ENCODE assay signal across 11 cellular contexts in genomic region chr4:82842593-82842992, GRCh38. TPM values are rescaled to one million over a fixed set of nuclear protein-coding genes. Genes with fewer than 3 reads are reported as not detected.
DNase-seq lines count a peak whose midpoint lies in the region; ATAC-seq and TF ChIP-seq lines count a peak whose summit lies in the region.
"Had no signal": no experiment of that assay in that cellular context is flagged by ENCODE, and none has a peak within 500 bp of the region (broad histone marks: within the 10 kb centered on the region; RNA-seq: fewer than 3 reads in every experiment).

No MANE protein-coding gene starts in this region.

- no peak for TF ChIP-seq POLR2A in vagina (IDR thresholded peaks at IDR 0.05)

- no peaks in the 10 kb centered on the region for H3K27me3 ChIP-seq in A673 (replicated peaks; ENCODE audit: insufficient read depth, low read depth, low read length, poor library complexity)
- H3K27me3 ChIP-seq in RWPE2 (ENCODE audit: insufficient read depth, poor library complexity, severe bottlenecking), result no peaks in the 10 kb centered on the region
- no peaks in the 10 kb centered on the region for H3K27me3 ChIP-seq in foreskin keratinocyte
- no peaks in the 10 kb centered on the region for H3K27me3 ChIP-seq in vagina

- peak; percentile 44; the same call in 1 of the 3 replicates for ATAC-seq in RWPE2 (ENCODE audit: low read depth)
- ATAC-seq in foreskin keratinocyte, result peak; percentile 46
- no peak for ATAC-seq in GM18519 (IDR thresholded peaks at IDR 0.05; ENCODE audit: low FRiP score, unreplicated experiment)
- ATAC-seq: left lobe of liver had no signal

- no peaks in the 10 kb centered on the region for H3K9me3 Mint-ChIP-seq in activated T-helper 1 cell treated with anti-CD3 and anti-CD28 coated beads, Interleukin-12 subunit alpha, Interleukin-12 subunit beta, Interleukin-2, Interleukin-4 antibody, amounts not matched to agents 30 ng/mL and 10 ng/mL and 1 ng/mL, durations not matched to agents 14 hours and 24 hours and 36 hours
- peaks cover 1% of the 10 kb centered on the region for H3K9me3 Mint-ChIP-seq in glutamatergic neuron (ENCODE audit: unreplicated experiment)

- H3K36me3 Mint-ChIP-seq in activated T-helper 1 cell treated with anti-CD3 and anti-CD28 coated beads, Interleukin-12 subunit alpha, Interleukin-12 subunit beta, Interleukin-2, Interleukin-4 antibody, amounts not matched to agents 30 ng/mL and 10 ng/mL and 1 ng/mL, durations not matched to agents 14 hours and 24 hours and 36 hours (ENCODE audit: low read depth), result peaks cover 41% of the 10 kb centered on the region
- H3K36me3 Mint-ChIP-seq in glutamatergic neuron (ENCODE audit: unreplicated experiment), result no peaks in the 10 kb centered on the region

- POLR2A ChIA-PET in A673 (lab: Charles Lee; ENCODE audit: low non-redundant PET), result no interaction called here

- TF ChIP-seq CTCF in A673 (conservative IDR thresholded peaks at IDR 0.05; ENCODE audit: low read depth, low read length) (peak; percentile 32; the same call in 1 of the 2 replicates), GM10266 (IDR thresholded peaks at IDR 0.05; ENCODE audit: control insufficient read depth, insufficient read depth, low read depth, missing control alignments) (peak; percentile 8), RWPE2 (IDR thresholded peaks at IDR 0.05; ENCODE audit: poor library complexity, severe bottlenecking) (peak; percentile 26), foreskin keratinocyte (conservative IDR thresholded peaks at IDR 0.05) (peak; percentile 48), vagina (IDR thresholded peaks at IDR 0.05) (no peak), glutamatergic neuron (IDR thresholded peaks at IDR 0.05; ENCODE audit: partially characterized antibody, unreplicated experiment) (no peak)

- no peak overlapping the region for H3K4me3 Mint-ChIP-seq in activated T-helper 1 cell treated with anti-CD3 and anti-CD28 coated beads, Interleukin-12 subunit alpha, Interleukin-12 subunit beta, Interleukin-2, Interleukin-4 antibody, amounts not matched to agents 30 ng/mL and 10 ng/mL and 1 ng/mL, durations not matched to agents 14 hours and 24 hours and 36 hours
- H3K4me3 Mint-ChIP-seq in glutamatergic neuron (ENCODE audit: unreplicated experiment), result no peak overlapping the region

- H3K27ac ChIP-seq in A673 (ENCODE audit: low read depth, low read length, poor library complexity, severe bottlenecking), result no peak overlapping the region
- no peak overlapping the region for H3K27ac ChIP-seq in RWPE2 (ENCODE audit: poor library complexity, severe bottlenecking)
- H3K27ac ChIP-seq in foreskin keratinocyte, result no peak overlapping the region
- H3K27ac ChIP-seq in vagina, result no peak overlapping the region

- BruUV-seq in A673 (replicated peaks; lab: Mats Ljungman, UMichigan), result no TSS peak

- peaks cover 36% of the 10 kb centered on the region for H3K36me3 ChIP-seq in A673 (ENCODE audit: insufficient read depth, low read length, poor library complexity, severe bottlenecking)
- peaks cover 94% of the 10 kb centered on the region for H3K36me3 ChIP-seq in RWPE2 (ENCODE audit: low read depth)
- peaks cover 7 to 78% of the 10 kb centered on the region in 2 donors for H3K36me3 ChIP-seq in vagina

- no peaks in the 10 kb centered on the region for H3K4me1 Mint-ChIP-seq in activated T-helper 1 cell treated with anti-CD3 and anti-CD28 coated beads, Interleukin-12 subunit alpha, Interleukin-12 subunit beta, Interleukin-2, Interleukin-4 antibody, amounts not matched to agents 30 ng/mL and 10 ng/mL and 1 ng/mL, durations not matched to agents 14 hours and 24 hours and 36 hours (ENCODE audit: low read depth)
- H3K4me1 Mint-ChIP-seq in glutamatergic neuron (ENCODE audit: low read depth, unreplicated experiment), result no peaks in the 10 kb centered on the region

- peak; percentile 3 for DNase-seq in A673 (ENCODE audit: low spot score)
- no peak for DNase-seq in GM10266 (ENCODE audit: extremely low spot score)
- no peak for DNase-seq in RWPE2 (ENCODE audit: low spot score)
- no peak for DNase-seq in foreskin keratinocyte
- no peak for DNase-seq in vagina (ENCODE audit: extremely low spot score in 2 of 2)
- DNase-seq in activated T-helper 1 cell treated with anti-CD3 and anti-CD28 coated beads, Interleukin-12 subunit alpha, Interleukin-12 subunit beta, Interleukin-2, Interleukin-4 antibody, amounts not matched to agents 30 ng/mL and 10 ng/mL and 1 ng/mL, durations not matched to agents 14 hours and 24 hours and 36 hours (ENCODE audit: low spot score), result no peak
- no peak for DNase-seq in glutamatergic neuron
- DNase-seq: NCI-H187; stimulated activated CD4-positive, alpha-beta T cell treated with anti-CD3 and anti-CD28 coated beads, Interleukin-15, amount 100 ng/mL, for 24 hours had no signal

- CTCF ChIA-PET in A673 (lab: Charles Lee), result interaction anchor here (0.6 kb wide), 1 partner anchor 380 kb away, joined by 3 read pairs; no protein-coding TSS in a partner anchor

- intact Hi-C loops in A673 (cut with micrococcal nuclease; ENCODE audit: unreplicated experiment), result no loop called here
- intact Hi-C loops in vagina (cut with DNase I), result no loop called here
- intact Hi-C loops in activated T-helper 1 cell treated with anti-CD3 and anti-CD28 coated beads, Interleukin-12 subunit alpha, Interleukin-12 subunit beta, Interleukin-2, Interleukin-4 antibody, amounts not matched to agents 30 ng/mL and 10 ng/mL and 1 ng/mL, durations not matched to agents 14 hours and 24 hours and 36 hours (cut with micrococcal nuclease), result no loop called here

- H3K4me3 ChIP-seq in A673 (ENCODE audit: low read depth, low read length, poor library complexity, severe bottlenecking) (no peak overlapping the region), RWPE2 (ENCODE audit: severe bottlenecking) (no peak overlapping the region), vagina (no peak overlapping the region)

- H3K9me3 ChIP-seq in A673 (ENCODE audit: low read depth, low read length, poor library complexity, severe bottlenecking) (no peaks in the 10 kb centered on the region), RWPE2 (ENCODE audit: severe bottlenecking) (no peaks in the 10 kb centered on the region), vagina (no peaks in the 10 kb centered on the region)

- no peaks in the 10 kb centered on the region for H3K4me1 ChIP-seq in A673 (ENCODE audit: insufficient read depth, low read length, poor library complexity, severe bottlenecking)
- H3K4me1 ChIP-seq in RWPE2 (ENCODE audit: insufficient read depth, poor library complexity, severe bottlenecking), result no peaks in the 10 kb centered on the region
- H3K4me1 ChIP-seq in foreskin keratinocyte, result no peaks in the 10 kb centered on the region
- no peaks in the 10 kb centered on the region for H3K4me1 ChIP-seq in vagina

- no peaks in the 10 kb centered on the region for H3K27me3 Mint-ChIP-seq in activated T-helper 1 cell treated with anti-CD3 and anti-CD28 coated beads, Interleukin-12 subunit alpha, Interleukin-12 subunit beta, Interleukin-2, Interleukin-4 antibody, amounts not matched to agents 30 ng/mL and 10 ng/mL and 1 ng/mL, durations not matched to agents 14 hours and 24 hours and 36 hours (ENCODE audit: insufficient read depth)
- no peaks in the 10 kb centered on the region for H3K27me3 Mint-ChIP-seq in glutamatergic neuron (ENCODE audit: unreplicated experiment)

- H3K27ac Mint-ChIP-seq in activated T-helper 1 cell treated with anti-CD3 and anti-CD28 coated beads, Interleukin-12 subunit alpha, Interleukin-12 subunit beta, Interleukin-2, Interleukin-4 antibody, amounts not matched to agents 30 ng/mL and 10 ng/mL and 1 ng/mL, durations not matched to agents 14 hours and 24 hours and 36 hours, result no peak overlapping the region
- H3K27ac Mint-ChIP-seq in glutamatergic neuron (ENCODE audit: unreplicated experiment), result no peak overlapping the region

RNA-seq across cellular contexts. Expression of gene SCD5, which starts 44.0 kb away (rescaled TPM):
- total RNA-seq in A673 (2021), result 15.8 and 17.9 TPM in 2 replicates
- total RNA-seq in foreskin keratinocyte, result 16.9 and 18.5 TPM in 2 replicates
- polyA plus RNA-seq in foreskin keratinocyte, result 8.7 and 9.2 TPM in 2 replicates
- 16.9 TPM for total RNA-seq in vagina
- 0.44 and 0.70 TPM in 2 replicates for total RNA-seq in activated T-helper 1 cell treated with anti-CD3 and anti-CD28 coated beads, Interleukin-12 subunit alpha, Interleukin-12 subunit beta, Interleukin-2, Interleukin-4 antibody, amounts not matched to agents 30 ng/mL and 10 ng/mL and 1 ng/mL, durations not matched to agents 14 hours and 24 hours and 36 hours
- total RNA-seq in glutamatergic neuron (ENCODE audit: unreplicated experiment), result 31.9 TPM

RNA-seq across cellular contexts. Expression of gene SEC31A, which starts 48.4 kb away (rescaled TPM):
- 96.9 and 98.2 TPM in 2 replicates for total RNA-seq in A673 (2021)
- 124 and 162 TPM in 2 replicates for total RNA-seq in foreskin keratinocyte
- polyA plus RNA-seq in foreskin keratinocyte, result 84.2 and 98.4 TPM in 2 replicates
- 133 TPM for total RNA-seq in vagina
- 118 and 123 TPM in 2 replicates for total RNA-seq in activated T-helper 1 cell treated with anti-CD3 and anti-CD28 coated beads, Interleukin-12 subunit alpha, Interleukin-12 subunit beta, Interleukin-2, Interleukin-4 antibody, amounts not matched to agents 30 ng/mL and 10 ng/mL and 1 ng/mL, durations not matched to agents 14 hours and 24 hours and 36 hours
- 201 TPM for total RNA-seq in glutamatergic neuron (ENCODE audit: unreplicated experiment)

RNA-seq across cellular contexts. Expression of gene THAP9, which starts 57.9 kb away (rescaled TPM):
- total RNA-seq in A673 (2021) (3.8 and 4.2 TPM in 2 replicates), foreskin keratinocyte (1.6 and 1.8 TPM in 2 replicates), vagina (4.2 TPM), glutamatergic neuron (ENCODE audit: unreplicated experiment) (8.7 TPM)
- 0.34 and 0.58 TPM in 2 replicates for polyA plus RNA-seq in foreskin keratinocyte
- 1.9 and 2.3 TPM in 2 replicates for total RNA-seq in activated T-helper 1 cell treated with anti-CD3 and anti-CD28 coated beads, Interleukin-12 subunit alpha, Interleukin-12 subunit beta, Interleukin-2, Interleukin-4 antibody, amounts not matched to agents 30 ng/mL and 10 ng/mL and 1 ng/mL, durations not matched to agents 14 hours and 24 hours and 36 hours

Comparison
In these comparisons a context has a peak if more than half of its experiments do, and no peak if none do; other contexts are left out.
1. CTCF ChIP-seq: peak in A673 (single experiment), GM10266 (single experiment), RWPE2 (single experiment) and foreskin keratinocyte (single experiment); none in vagina (0 of 3) and glutamatergic neuron (single experiment).